1 cellular context compared by ENCODE assay signal in genomic region chr3:122691195-122691594, GRCh38.
TF ChIP-seq lines count a peak whose summit lies in the region.

No MANE protein-coding gene starts in this region.

TF ChIP-seq in HepG2, 621 proteins besides CTCF, POLR2A, EP300 and RAD21 (continued from another document and continues in another):
- TF ChIP-seq IRF9 (CRISPR knock-in tag; IDR thresholded peaks at IDR 0.05; ENCODE audit: borderline replicate concordance), result no peak
- no peak for TF ChIP-seq MEF2D (CRISPR knock-in tag; IDR thresholded peaks at IDR 0.05)
- no peak for TF ChIP-seq ZNF546 (CRISPR knock-in tag; conservative IDR thresholded peaks at IDR 0.05)
- TF ChIP-seq PAF1 (CRISPR knock-in tag; IDR thresholded peaks at IDR 0.05), result no peak
- TF ChIP-seq ZBTB8A (CRISPR knock-in tag; IDR thresholded peaks at IDR 0.05; ENCODE audit: borderline replicate concordance, low read depth), result no peak
- TF ChIP-seq, protein P1, sequence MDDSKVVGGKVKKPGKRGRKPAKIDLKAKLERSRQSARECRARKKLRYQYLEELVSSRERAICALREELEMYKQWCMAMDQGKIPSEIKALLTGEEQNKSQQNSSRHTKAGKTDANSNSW (CRISPR knock-in tag; IDR thresholded peaks at IDR 0.05; ENCODE audit: borderline replicate concordance), result no peak
- no peak for TF ChIP-seq ATF6 (CRISPR knock-in tag; conservative IDR thresholded peaks at IDR 0.05)
- no peak for TF ChIP-seq ZNF768 (CRISPR knock-in tag; IDR thresholded peaks at IDR 0.05)
- no peak for TF ChIP-seq SP140L (CRISPR knock-in tag; IDR thresholded peaks at IDR 0.05; ENCODE audit: borderline replicate concordance)
- no peak for TF ChIP-seq RBFOX2 (IDR thresholded peaks at IDR 0.05; ENCODE audit: low read depth, low read length)
- TF ChIP-seq SRSF4 (IDR thresholded peaks at IDR 0.05; ENCODE audit: low read depth, low read length, poor library complexity, severe bottlenecking), result no peak
- no peak for TF ChIP-seq FOXK2 (IDR thresholded peaks at IDR 0.05)
- no peak for TF ChIP-seq BORCS8-MEF2B (CRISPR knock-in tag; IDR thresholded peaks at IDR 0.05)
- TF ChIP-seq HOXA5 (CRISPR knock-in tag; IDR thresholded peaks at IDR 0.05), result no peak
- TF ChIP-seq EZH2 (conservative IDR thresholded peaks at IDR 0.05; ENCODE audit: low read depth, low read length), result no peak
- no peak for TF ChIP-seq ZNF674 (CRISPR knock-in tag; IDR thresholded peaks at IDR 0.05; ENCODE audit: low read depth)
- no peak for TF ChIP-seq POLR2AphosphoS2 (IDR thresholded peaks at IDR 0.05; ENCODE audit: low read depth, low read length)
- no peak for TF ChIP-seq ZNF230 (CRISPR knock-in tag; IDR thresholded peaks at IDR 0.05)
- no peak for TF ChIP-seq ZNF709 (CRISPR knock-in tag; IDR thresholded peaks at IDR 0.05)
- no peak for TF ChIP-seq MIER2 (CRISPR knock-in tag; IDR thresholded peaks at IDR 0.05)
- no peak for TF ChIP-seq SRF (IDR thresholded peaks at IDR 0.05; ENCODE audit: low read depth, low read length)
- no peak for TF ChIP-seq ELF4 (CRISPR knock-in tag; IDR thresholded peaks at IDR 0.05; ENCODE audit: borderline replicate concordance)
- TF ChIP-seq JARID2 (CRISPR knock-in tag; IDR thresholded peaks at IDR 0.05; ENCODE audit: insufficient replicate concordance), result no peak
- no peak for TF ChIP-seq KDM6A (CRISPR knock-in tag; IDR thresholded peaks at IDR 0.05; ENCODE audit: low read depth)
- TF ChIP-seq ZNF616 (CRISPR knock-in tag; IDR thresholded peaks at IDR 0.05; ENCODE audit: low read depth), result no peak
- no peak for TF ChIP-seq TRIM22 (IDR thresholded peaks at IDR 0.05)
- no peak for TF ChIP-seq FLYWCH1 (CRISPR knock-in tag; IDR thresholded peaks at IDR 0.05)
- no peak for TF ChIP-seq KIAA2018 (CRISPR knock-in tag; IDR thresholded peaks at IDR 0.05; ENCODE audit: borderline replicate concordance)
- peak; percentile 27; the same call in 1 of the 2 replicates for TF ChIP-seq FOXK1 (CRISPR knock-in tag; IDR thresholded peaks at IDR 0.05; ENCODE audit: borderline replicate concordance, low read depth)
- no peak for TF ChIP-seq MTF2 (CRISPR knock-in tag; IDR thresholded peaks at IDR 0.05; ENCODE audit: borderline replicate concordance)
- TF ChIP-seq NR2F2 (IDR thresholded peaks at IDR 0.05; ENCODE audit: borderline replicate concordance, low read depth), result no peak
- TF ChIP-seq, protein P2, sequence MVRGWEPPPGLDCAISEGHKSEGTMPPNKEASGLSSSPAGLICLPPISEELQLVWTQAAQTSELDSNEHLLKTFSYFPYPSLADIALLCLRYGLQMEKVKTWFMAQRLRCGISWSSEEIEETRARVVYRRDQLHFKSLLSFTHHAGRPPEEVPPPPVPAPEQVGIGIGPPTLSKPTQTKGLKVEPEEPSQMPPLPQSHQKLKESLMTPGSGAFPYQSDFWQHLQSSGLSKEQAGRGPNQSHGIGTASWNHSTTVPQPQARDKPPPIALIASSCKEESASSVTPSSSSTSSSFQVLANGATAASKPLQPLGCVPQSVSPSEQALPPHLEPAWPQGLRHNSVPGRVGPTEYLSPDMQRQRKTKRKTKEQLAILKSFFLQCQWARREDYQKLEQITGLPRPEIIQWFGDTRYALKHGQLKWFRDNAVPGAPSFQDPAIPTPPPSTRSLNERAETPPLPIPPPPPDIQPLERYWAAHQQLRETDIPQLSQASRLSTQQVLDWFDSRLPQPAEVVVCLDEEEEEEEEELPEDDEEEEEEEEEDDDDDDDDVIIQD (CRISPR knock-in tag; IDR thresholded peaks at IDR 0.05; ENCODE audit: low read depth), result peak; percentile 51; the same call in 1 of the 2 replicates
- TF ChIP-seq ZNF432 (CRISPR knock-in tag; IDR thresholded peaks at IDR 0.05; ENCODE audit: borderline replicate concordance), result no peak
- no peak for TF ChIP-seq SP4 (CRISPR knock-in tag; IDR thresholded peaks at IDR 0.05)
- no peak for TF ChIP-seq ZFP82 (CRISPR knock-in tag; IDR thresholded peaks at IDR 0.05; ENCODE audit: borderline replicate concordance)
- TF ChIP-seq GTF3A (CRISPR knock-in tag; conservative IDR thresholded peaks at IDR 0.05), result no peak
- no peak for TF ChIP-seq TP53 (CRISPR knock-in tag; conservative IDR thresholded peaks at IDR 0.05)
- TF ChIP-seq, protein P3, sequence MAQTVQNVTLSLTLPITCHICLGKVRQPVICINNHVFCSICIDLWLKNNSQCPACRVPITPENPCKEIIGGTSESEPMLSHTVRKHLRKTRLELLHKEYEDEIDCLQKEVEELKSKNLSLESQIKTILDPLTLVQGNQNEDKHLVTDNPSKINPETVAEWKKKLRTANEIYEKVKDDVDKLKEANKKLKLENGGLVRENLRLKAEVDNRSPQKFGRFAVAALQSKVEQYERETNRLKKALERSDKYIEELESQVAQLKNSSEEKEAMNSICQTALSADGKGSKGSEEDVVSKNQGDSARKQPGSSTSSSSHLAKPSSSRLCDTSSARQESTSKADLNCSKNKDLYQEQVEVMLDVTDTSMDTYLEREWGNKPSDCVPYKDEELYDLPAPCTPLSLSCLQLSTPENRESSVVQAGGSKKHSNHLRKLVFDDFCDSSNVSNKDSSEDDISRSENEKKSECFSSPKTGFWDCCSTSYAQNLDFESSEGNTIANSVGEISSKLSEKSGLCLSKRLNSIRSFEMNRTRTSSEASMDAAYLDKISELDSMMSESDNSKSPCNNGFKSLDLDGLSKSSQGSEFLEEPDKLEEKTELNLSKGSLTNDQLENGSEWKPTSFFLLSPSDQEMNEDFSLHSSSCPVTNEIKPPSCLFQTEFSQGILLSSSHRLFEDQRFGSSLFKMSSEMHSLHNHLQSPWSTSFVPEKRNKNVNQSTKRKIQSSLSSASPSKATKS (CRISPR knock-in tag; IDR thresholded peaks at IDR 0.05), result no peak
- TF ChIP-seq MNT (IDR thresholded peaks at IDR 0.05), result no peak
- no peak for TF ChIP-seq ZNF749 (CRISPR knock-in tag; IDR thresholded peaks at IDR 0.05; ENCODE audit: borderline replicate concordance)
- TF ChIP-seq ETV5 (CRISPR knock-in tag; IDR thresholded peaks at IDR 0.05; ENCODE audit: borderline replicate concordance), result no peak
- no peak for TF ChIP-seq ZBTB21 (CRISPR knock-in tag; IDR thresholded peaks at IDR 0.05)
- no peak for TF ChIP-seq SCMH1 (CRISPR knock-in tag; IDR thresholded peaks at IDR 0.05; ENCODE audit: borderline replicate concordance)
- TF ChIP-seq ZSCAN30 (CRISPR knock-in tag; IDR thresholded peaks at IDR 0.05), result no peak
- TF ChIP-seq BCL3 (CRISPR knock-in tag; IDR thresholded peaks at IDR 0.05), result no peak
- no peak for TF ChIP-seq ZFP36 (IDR thresholded peaks at IDR 0.05; ENCODE audit: borderline replicate concordance, low read depth, low read length, partially characterized antibody)
